Comparison of ENCODE assay signal across 8 cellular contexts in genomic region chr14:96275182-96276112, GRCh38. TPM values are rescaled to one million over a fixed set of nuclear protein-coding genes. Genes with fewer than 3 reads are reported as not detected.
DNase-seq lines count a peak whose midpoint lies in the region; ATAC-seq lines count a peak whose summit lies in the region.

No MANE protein-coding gene starts in this region.

- DNase-seq in NOMO-1 (lab: John Stamatoyannopoulos, UW; ENCODE audit: unreplicated experiment in 2 of 2) = peak; percentile 4 to 32
- DNase-seq in NOMO-1 treated with dmso at 0.1 percent for 144 hours (lab: John Stamatoyannopoulos, UW; ENCODE audit: unreplicated experiment) = no peak
- DNase-seq in NCI-H2081 (lab: John Stamatoyannopoulos, UW) = peak; percentile 63 to 78
- DNase-seq in activated CD4-positive, CD25-positive, alpha-beta regulatory T cell treated with anti-CD3 and anti-CD28 coated beads, Interleukin-2, amount 50 U/mL, for 72 hours = peak; percentile 71
- peak in 55 of 61 donors; percentile 13 to 80 (median 61) for DNase-seq in caudate nucleus (lab: John Stamatoyannopoulos, UW)
- DNase-seq in left lobe of liver (ENCODE audit: low spot score) = peak; percentile 71
- DNase-seq in stimulated activated CD4-positive, alpha-beta T cell treated with anti-CD3 and anti-CD28 coated beads, Interleukin-4, amount 100 ng/mL, for 24 hours = peak; percentile 69

- peak overlapping the region; percentile 71 for H3K27ac ChIP-seq in caudate nucleus (ENCODE audit: low read depth, low read length)

- ATAC-seq in left lobe of liver (peak; percentile 91), GM19463 (IDR thresholded peaks at IDR 0.05; ENCODE audit: unreplicated experiment) (no peak)

RNA-seq across cellular contexts. Expression of gene BDKRB1, which starts 19.4 kb away (rescaled TPM):
- not detected for total RNA-seq in left lobe of liver
